Comparison of ENCODE assay signal across 1 cellular context in genomic region chr3:172029425-172030128, GRCh38.
TF ChIP-seq lines count a peak whose summit lies in the region.

No MANE protein-coding gene starts in this region.

TF ChIP-seq in K562, 482 proteins besides CTCF, POLR2A, EP300 and RAD21 (continued from another document):
- TF ChIP-seq ATF3 (IDR thresholded peaks at IDR 0.05) (peak; percentile 80), ATF3 (CRISPR knock-in tag; conservative IDR thresholded peaks at IDR 0.05) (no peak), MAZ (CRISPR knock-in tag; conservative IDR thresholded peaks at IDR 0.05 in 1 of 2, IDR thresholded peaks at IDR 0.05 in 1 of 2) (0 out of 4 replicates have a peak, but pooled peaks of 1 of the 2 experiments have one; percentile 15), ZNF316 (IDR thresholded peaks at IDR 0.05) (peak; percentile 44; the same call in 1 of the 2 replicates), USF1 (CRISPR knock-in tag; IDR thresholded peaks at IDR 0.05) (0 out of 2 replicates have a peak, but pooled peaks have one; percentile 13), SOX6 (IDR thresholded peaks at IDR 0.05) (peak; percentile 24; the same call in 1 of the 2 replicates), ETV6 (IDR thresholded peaks at IDR 0.05; ENCODE audit: borderline replicate concordance in 1 of 2, low read depth in 2 of 2, low read length in 1 of 2) (0 out of 4 replicates have a peak, but pooled peaks of 1 of the 2 experiments have one; percentile 20), ETV6 (CRISPR knock-in tag; IDR thresholded peaks at IDR 0.05; ENCODE audit: borderline replicate concordance) (no peak), BHLHE40 (IDR thresholded peaks at IDR 0.05; ENCODE audit: low read length) (no peak), L3MBTL2 (IDR thresholded peaks at IDR 0.05) (peak; percentile 66), ZBTB8A (IDR thresholded peaks at IDR 0.05; ENCODE audit: partially characterized antibody) (no peak), CXXC5 (CRISPR knock-in tag; IDR thresholded peaks at IDR 0.05) (0 out of 2 replicates have a peak, but pooled peaks have one; percentile 24), ZNF668 (CRISPR knock-in tag; IDR thresholded peaks at IDR 0.05) (no peak), JUND (IDR thresholded peaks at IDR 0.05; ENCODE audit: borderline replicate concordance, low read depth, low read length) (no peak), JUND (tag; IDR thresholded peaks at IDR 0.05; ENCODE audit: borderline replicate concordance, low read depth, low read length) (0 out of 3 replicates have a peak, but pooled peaks have one; percentile 20), NFIC (IDR thresholded peaks at IDR 0.05) (no peak), ZNF263 (CRISPR knock-in tag; IDR thresholded peaks at IDR 0.05; ENCODE audit: borderline replicate concordance) (peak; percentile 77; the same call in 1 of the 2 replicates), SMARCA5 (IDR thresholded peaks at IDR 0.05) (0 out of 2 replicates have a peak, but pooled peaks have one; percentile 15), MYC (IDR thresholded peaks at IDR 0.05; ENCODE audit: low read depth, low read length) (0 out of 2 replicates have a peak, but pooled peaks have one; percentile 23), MYC (CRISPR knock-in tag; IDR thresholded peaks at IDR 0.05; ENCODE audit: borderline replicate concordance, low read depth) (no peak), ZNF165 (CRISPR knock-in tag; IDR thresholded peaks at IDR 0.05; ENCODE audit: borderline replicate concordance) (no peak), SMAD4 (CRISPR knock-in tag; conservative IDR thresholded peaks at IDR 0.05) (peak; percentile 38), PHF21A (IDR thresholded peaks at IDR 0.05; ENCODE audit: borderline replicate concordance, low read depth) (no peak), ZNF3 (CRISPR knock-in tag; IDR thresholded peaks at IDR 0.05) (no peak), NFE2 (IDR thresholded peaks at IDR 0.05; ENCODE audit: low read depth) (0 out of 2 replicates have a peak, but pooled peaks have one; percentile 4), CTBP1 (IDR thresholded peaks at IDR 0.05; ENCODE audit: borderline replicate concordance) (peak; percentile 15; the same call in 1 of the 2 replicates)
